ENCODE assay signal across 8 cellular contexts in genomic region chr3:19946832-19947548, GRCh38. TPM values are rescaled to one million over a fixed set of nuclear protein-coding genes. Genes with fewer than 3 reads are reported as not detected.
DNase-seq lines count a peak whose midpoint lies in the region; ATAC-seq and TF ChIP-seq lines count a peak whose summit lies in the region.

A gene with protein sequence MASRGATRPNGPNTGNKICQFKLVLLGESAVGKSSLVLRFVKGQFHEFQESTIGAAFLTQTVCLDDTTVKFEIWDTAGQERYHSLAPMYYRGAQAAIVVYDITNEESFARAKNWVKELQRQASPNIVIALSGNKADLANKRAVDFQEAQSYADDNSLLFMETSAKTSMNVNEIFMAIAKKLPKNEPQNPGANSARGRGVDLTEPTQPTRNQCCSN (plus strand): TSS chr3:19947097. CDS start chr3:19950899, 3,802 bp downstream.

- no peak for TF ChIP-seq CTCF in GM06990 (IDR thresholded peaks at IDR 0.05; ENCODE audit: insufficient read depth, low read length, poor library complexity, severe bottlenecking)
- TF ChIP-seq CTCF in suprapubic skin (IDR thresholded peaks at IDR 0.05): no peak

- TF ChIP-seq POLR2A in suprapubic skin (IDR thresholded peaks at IDR 0.05): peak; percentile 55 to 87

- H3K27me3 Mint-ChIP-seq in activated naive CD4-positive, alpha-beta T cell treated with anti-CD3 and anti-CD28 coated beads, Interleukin-2, amount 50 U/mL, for 24 hours: no peaks in the 10 kb centered on the region

- peaks cover 41% of the 10 kb centered on the region for H3K4me1 ChIP-seq in suprapubic skin

- H3K4me1 Mint-ChIP-seq in activated naive CD4-positive, alpha-beta T cell treated with anti-CD3 and anti-CD28 coated beads, Interleukin-2, amount 50 U/mL, for 24 hours: peaks cover 51% of the 10 kb centered on the region

- TF ChIP-seq EP300 in suprapubic skin (IDR thresholded peaks at IDR 0.05): no peak

- H3K27me3 ChIP-seq in GM06990 (replicated peaks; ENCODE audit: control insufficient read depth, insufficient read depth, low read length): no peaks in the 10 kb centered on the region
- no peaks in the 10 kb centered on the region for H3K27me3 ChIP-seq in suprapubic skin

- H3K4me3 Mint-ChIP-seq in activated naive CD4-positive, alpha-beta T cell treated with anti-CD3 and anti-CD28 coated beads, Interleukin-2, amount 50 U/mL, for 24 hours: peak within 1 kb of the TSS; percentile 95

- peak within 1 kb of the TSS; percentile 100 for H3K27ac ChIP-seq in suprapubic skin

- no peaks in the 10 kb centered on the region for H3K9me3 ChIP-seq in suprapubic skin

- under 1% methylated on average over 61 of the region's 73 CpGs for WGBS in suprapubic skin

- ATAC-seq in HG02588 (IDR thresholded peaks at IDR 0.05; ENCODE audit: unreplicated experiment) (peak; percentile 94), SK-N-SH treated with all-trans-retinoic acid at 6 μM for 48 hours (peak; percentile 96)

- H3K36me3 ChIP-seq in GM06990 (ENCODE audit: control insufficient read depth, insufficient read depth, low read length) (no peaks in the 10 kb centered on the region; the same call in 1 of the 2 replicates), suprapubic skin (peaks cover 4% of the 10 kb centered on the region)

- H3K27ac Mint-ChIP-seq in activated naive CD4-positive, alpha-beta T cell treated with anti-CD3 and anti-CD28 coated beads, Interleukin-2, amount 50 U/mL, for 24 hours: peak within 1 kb of the TSS; percentile 97

- H3K4me3 ChIP-seq in GM06990 (replicated peaks; ENCODE audit: low read depth, low read length): peak within 1 kb of the TSS; percentile 84
- H3K4me3 ChIP-seq in suprapubic skin: peak within 1 kb of the TSS; percentile 92

- no peaks in the 10 kb centered on the region for H3K9me3 Mint-ChIP-seq in activated naive CD4-positive, alpha-beta T cell treated with anti-CD3 and anti-CD28 coated beads, Interleukin-2, amount 50 U/mL, for 24 hours

- H3K36me3 Mint-ChIP-seq in activated naive CD4-positive, alpha-beta T cell treated with anti-CD3 and anti-CD28 coated beads, Interleukin-2, amount 50 U/mL, for 24 hours: peaks cover 2% of the 10 kb centered on the region

- DNase-seq in GM06990 (ENCODE audit: extremely low read depth, insufficient read length): peak; percentile 99
- DNase-seq in NCI-H1092 (lab: John Stamatoyannopoulos, UW): peak; percentile 96
- DNase-seq in germinal center (ENCODE audit: low spot score): peak; percentile 93
- DNase-seq in nucleus accumbens (lab: John Stamatoyannopoulos, UW): peak; percentile 68 to 97 (median 92)
- DNase-seq in suprapubic skin (ENCODE audit: low spot score in 2 of 2): peak; percentile 98 to 99

TF ChIP-seq in SK-N-SH treated with all-trans-retinoic acid at 6 μM for 48 hours, 23 proteins besides CTCF, POLR2A, EP300 and RAD21:
- TF ChIP-seq ZFP3 (CRISPR knock-in tag; IDR thresholded peaks at IDR 0.05) (0 out of 2 replicates have a peak, but pooled peaks have one; percentile 36), CREB5 (CRISPR knock-in tag; IDR thresholded peaks at IDR 0.05; ENCODE audit: low read depth) (no peak)
- TF ChIP-seq, protein P1, sequence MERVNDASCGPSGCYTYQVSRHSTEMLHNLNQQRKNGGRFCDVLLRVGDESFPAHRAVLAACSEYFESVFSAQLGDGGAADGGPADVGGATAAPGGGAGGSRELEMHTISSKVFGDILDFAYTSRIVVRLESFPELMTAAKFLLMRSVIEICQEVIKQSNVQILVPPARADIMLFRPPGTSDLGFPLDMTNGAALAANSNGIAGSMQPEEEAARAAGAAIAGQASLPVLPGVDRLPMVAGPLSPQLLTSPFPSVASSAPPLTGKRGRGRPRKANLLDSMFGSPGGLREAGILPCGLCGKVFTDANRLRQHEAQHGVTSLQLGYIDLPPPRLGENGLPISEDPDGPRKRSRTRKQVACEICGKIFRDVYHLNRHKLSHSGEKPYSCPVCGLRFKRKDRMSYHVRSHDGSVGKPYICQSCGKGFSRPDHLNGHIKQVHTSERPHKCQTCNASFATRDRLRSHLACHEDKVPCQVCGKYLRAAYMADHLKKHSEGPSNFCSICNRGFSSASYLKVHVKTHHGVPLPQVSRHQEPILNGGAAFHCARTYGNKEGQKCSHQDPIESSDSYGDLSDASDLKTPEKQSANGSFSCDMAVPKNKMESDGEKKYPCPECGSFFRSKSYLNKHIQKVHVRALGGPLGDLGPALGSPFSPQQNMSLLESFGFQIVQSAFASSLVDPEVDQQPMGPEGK (CRISPR knock-in tag; IDR thresholded peaks at IDR 0.05; ENCODE audit: borderline replicate concordance): peak; percentile 86

RNA-seq across cellular contexts. Expression of the gene that starts here (rescaled TPM):
- total RNA-seq in suprapubic skin: 100 to 1,000 TPM in 1 of 4 donors, 10 to 100 TPM in 3; 82.4 to 108 (median 94.4) TPM

Comparison
In these comparisons a context has a peak if more than half of its experiments do, and no peak if none do; other contexts are left out.
1. Peak in every context shown above with its lines: DNase-seq, ATAC-seq, H3K4me3 ChIP-seq and H3K27ac ChIP-seq.